ENCODE assay signal across 19 cellular contexts in genomic region chr1:65319754-65320153, GRCh38.
"Had no signal": no experiment of that assay in that cellular context is flagged by ENCODE, and none has a peak within 500 bp of the region (broad histone marks: within the 10 kb centered on the region; RNA-seq: fewer than 3 reads in every experiment).

No MANE protein-coding gene starts in this region.

- H3K9me3 ChIP-seq: colonic mucosa, mucosa of descending colon, neutrophil, right lobe of liver, testis, tibial artery had no signal

- H3K4me3 ChIP-seq: colonic mucosa, esophagus squamous epithelium, lung, mucosa of descending colon, right lobe of liver, testis, tibial artery had no signal

- H3K4me1 ChIP-seq: colonic mucosa, esophagus squamous epithelium, parathyroid adenoma, right lobe of liver, testis, tibial artery had no signal

- H2AFZ ChIP-seq: parathyroid adenoma had no signal

- ATAC-seq: left lobe of liver; mucosa of descending colon; natural killer cell treated with Interleukin-12 subunit alpha and Interleukin-12 subunit beta and Interleukin-15 and Interleukin-18, amount 100 ng/mL, for 72 hours; right lobe of liver; stimulated activated naive CD8-positive, alpha-beta T cell treated with anti-CD3 and anti-CD28 coated beads, Interleukin-15, amount 100 ng/mL, for 72 hours had no signal

- H3K36me3 ChIP-seq: colonic mucosa, esophagus squamous epithelium, neutrophil, right lobe of liver, tibial artery had no signal

- H3K27ac ChIP-seq: colonic mucosa, esophagus squamous epithelium, neutrophil, parathyroid adenoma, right lobe of liver, testis, tibial artery had no signal

- H3K27me3 ChIP-seq: colonic mucosa, esophagus squamous epithelium, neutrophil, right lobe of liver, testis, tibial artery had no signal

- H3K9ac ChIP-seq: parathyroid adenoma had no signal

- H3K79me2 ChIP-seq: parathyroid adenoma had no signal

- DNase-seq: colonic mucosa; effector memory CD4-positive, alpha-beta T cell; esophagus squamous epithelium; mesenchymal stem cell; mucosa of descending colon; naive B cell; right lobe of liver; small intestine; stimulated activated CD4-positive, alpha-beta T cell treated with anti-CD3 and anti-CD28 coated beads, Interleukin-15, amount 100 ng/mL, for 24 hours; stimulated activated CD4-positive, alpha-beta T cell treated with anti-CD3 and anti-CD28 coated beads, Interleukin-2, amount 100 ng/mL, for 48 hours; stimulated activated naive CD4-positive, alpha-beta T cell; stimulated activated naive CD8-positive, alpha-beta T cell treated with anti-CD3 and anti-CD28 coated beads, Interleukin-15, amount 100 ng/mL, for 72 hours; testis; tibial artery had no signal
